ENCODE assay signal across 1 cellular context in genomic region chr1:154627247-154628121, GRCh38.
TF ChIP-seq lines count a peak whose summit lies in the region.

No MANE protein-coding gene starts in this region.

TF ChIP-seq in HEK293, 187 proteins besides CTCF, POLR2A, EP300 and RAD21 (continued from another document and continues in another):
- no peak for TF ChIP-seq ZNF280C (tag by site-specific recombination; IDR thresholded peaks at IDR 0.05)
- no peak for TF ChIP-seq ZNF354C (tag by site-specific recombination; IDR thresholded peaks at IDR 0.05; ENCODE audit: borderline replicate concordance, low read depth)
- peak; percentile 36; the same call in 1 of the 2 replicates for TF ChIP-seq ZBTB11 (tag by site-specific recombination; conservative IDR thresholded peaks at IDR 0.05; ENCODE audit: low read depth)
- no peak for TF ChIP-seq FEZF1 (tag by site-specific recombination; IDR thresholded peaks at IDR 0.05)
- no peak for TF ChIP-seq ZNF792 (tag by site-specific recombination; IDR thresholded peaks at IDR 0.05)
- no peak for TF ChIP-seq ZNF37A (tag by site-specific recombination; IDR thresholded peaks at IDR 0.05)
- no peak for TF ChIP-seq ZNF654 (tag by site-specific recombination; IDR thresholded peaks at IDR 0.05; ENCODE audit: low read depth)
- TF ChIP-seq RBAK (tag by site-specific recombination; IDR thresholded peaks at IDR 0.05) = no peak
- TF ChIP-seq KLF8 (tag by site-specific recombination; IDR thresholded peaks at IDR 0.05) = peak; percentile 84
- no peak for TF ChIP-seq ELK4 (IDR thresholded peaks at IDR 0.05; ENCODE audit: borderline replicate concordance, low read depth, low read length)
- TF ChIP-seq ZNF433 (tag by site-specific recombination; IDR thresholded peaks at IDR 0.05; ENCODE audit: low read depth) = no peak
- no peak for TF ChIP-seq ZNF132 (tag by site-specific recombination; IDR thresholded peaks at IDR 0.05; ENCODE audit: borderline replicate concordance)
- peak; percentile 79 for TF ChIP-seq PRDM6 (tag by site-specific recombination; IDR thresholded peaks at IDR 0.05)
- TF ChIP-seq ZFP41 (tag by site-specific recombination; IDR thresholded peaks at IDR 0.05; ENCODE audit: borderline replicate concordance) = no peak
- TF ChIP-seq ZNF530 (tag by site-specific recombination; IDR thresholded peaks at IDR 0.05; ENCODE audit: low read depth) = no peak
- no peak for TF ChIP-seq ZNF830 (tag by site-specific recombination; IDR thresholded peaks at IDR 0.05; ENCODE audit: low read depth)
- peak; percentile 80 for TF ChIP-seq ZNF600 (tag by site-specific recombination; IDR thresholded peaks at IDR 0.05)
- TF ChIP-seq GLI4 (tag by site-specific recombination; IDR thresholded peaks at IDR 0.05) = no peak
- TF ChIP-seq ZNF416 (tag by site-specific recombination; IDR thresholded peaks at IDR 0.05) = no peak
- no peak for TF ChIP-seq ZNF114 (tag by site-specific recombination; IDR thresholded peaks at IDR 0.05)
- no peak for TF ChIP-seq ZNF561 (tag by site-specific recombination; IDR thresholded peaks at IDR 0.05; ENCODE audit: borderline replicate concordance)
- no peak for TF ChIP-seq ZNF768 (tag by site-specific recombination; IDR thresholded peaks at IDR 0.05)
- no peak for TF ChIP-seq ZNF292 (tag by site-specific recombination; IDR thresholded peaks at IDR 0.05; ENCODE audit: borderline replicate concordance, low read depth)
- TF ChIP-seq ZFP3 (tag by site-specific recombination; IDR thresholded peaks at IDR 0.05; ENCODE audit: low read depth) = no peak
- TF ChIP-seq ZNF23 (tag by site-specific recombination; IDR thresholded peaks at IDR 0.05; ENCODE audit: borderline replicate concordance) = no peak
- TF ChIP-seq ZBTB26 (tag by site-specific recombination; optimal IDR thresholded peaks at IDR 0.05) = peak; percentile 97
- TF ChIP-seq TRIM28 (IDR thresholded peaks at IDR 0.05; ENCODE audit: borderline replicate concordance, low read length) = no peak
- peak; percentile 75 for TF ChIP-seq ZBTB8A (tag by site-specific recombination; IDR thresholded peaks at IDR 0.05)
- no peak for TF ChIP-seq YY1 (tag by site-specific recombination; IDR thresholded peaks at IDR 0.05)
- TF ChIP-seq ZNF366 (tag by site-specific recombination; conservative IDR thresholded peaks at IDR 0.05) = peak; percentile 27; the same call in 1 of the 2 replicates
- no peak for TF ChIP-seq MEIS1 (CRISPR knock-in tag; IDR thresholded peaks at IDR 0.05; ENCODE audit: borderline replicate concordance)
- TF ChIP-seq SP2 (tag by site-specific recombination; IDR thresholded peaks at IDR 0.05) = peak; percentile 47
- no peak for TF ChIP-seq ZNF549 (tag by site-specific recombination; IDR thresholded peaks at IDR 0.05)
- no peak for TF ChIP-seq ZNF426 (tag by site-specific recombination; IDR thresholded peaks at IDR 0.05)
- peak; percentile 83; the same call in 1 of the 2 replicates for TF ChIP-seq ZXDB (tag by site-specific recombination; IDR thresholded peaks at IDR 0.05)
- no peak for TF ChIP-seq ZNF274 (IDR thresholded peaks at IDR 0.05; ENCODE audit: low read length)
- TF ChIP-seq ZNF274 (tag by site-specific recombination; IDR thresholded peaks at IDR 0.05; ENCODE audit: borderline replicate concordance) = no peak
- no peak for TF ChIP-seq ZNF571 (tag by site-specific recombination; IDR thresholded peaks at IDR 0.05)
- TF ChIP-seq ZBTB10 (tag by site-specific recombination; IDR thresholded peaks at IDR 0.05) = 0 out of 2 replicates have a peak, but pooled peaks have one; percentile 19
- TF ChIP-seq PATZ1 (tag by site-specific recombination; IDR thresholded peaks at IDR 0.05) = peak; percentile 89
- TF ChIP-seq ZNF514 (tag by site-specific recombination; IDR thresholded peaks at IDR 0.05) = no peak
- TF ChIP-seq ZNF2 (tag by site-specific recombination; IDR thresholded peaks at IDR 0.05) = peak; percentile 43; the same call in 1 of the 2 replicates
- TF ChIP-seq ZNF621 (tag by site-specific recombination; IDR thresholded peaks at IDR 0.05) = no peak
- peak; percentile 57 for TF ChIP-seq SP3 (tag by site-specific recombination; IDR thresholded peaks at IDR 0.05)
- no peak for TF ChIP-seq ZNF121 (tag by site-specific recombination; IDR thresholded peaks at IDR 0.05)
- TF ChIP-seq BCL11A (tag by site-specific recombination; IDR thresholded peaks at IDR 0.05; ENCODE audit: low read depth) = peak; percentile 7; the same call in 1 of the 2 replicates
- no peak for TF ChIP-seq ZNF266 (tag by site-specific recombination; IDR thresholded peaks at IDR 0.05; ENCODE audit: low read depth)
- TF ChIP-seq ZSCAN30 (tag by site-specific recombination; IDR thresholded peaks at IDR 0.05) = 0 out of 2 replicates have a peak, but pooled peaks have one; percentile 58
- TF ChIP-seq ZNF112 (tag by site-specific recombination; IDR thresholded peaks at IDR 0.05) = no peak
- no peak for TF ChIP-seq YY2 (tag by site-specific recombination; IDR thresholded peaks at IDR 0.05)
- peak; percentile 54; the same call in 1 of the 2 replicates for TF ChIP-seq ZNF76 (tag by site-specific recombination; IDR thresholded peaks at IDR 0.05; ENCODE audit: borderline replicate concordance, low read depth)
- TF ChIP-seq ZNF473 (tag by site-specific recombination; IDR thresholded peaks at IDR 0.05) = no peak
- no peak; the same call in 1 of the 2 replicates for TF ChIP-seq ZNF843 (tag by site-specific recombination; IDR thresholded peaks at IDR 0.05)
- no peak for TF ChIP-seq AEBP2 (tag by site-specific recombination; IDR thresholded peaks at IDR 0.05; ENCODE audit: borderline replicate concordance)
- no peak for TF ChIP-seq IKZF3 (tag by site-specific recombination; IDR thresholded peaks at IDR 0.05)
- no peak for TF ChIP-seq ZNF423 (tag by site-specific recombination; IDR thresholded peaks at IDR 0.05)
- 0 out of 2 replicates have a peak, but pooled peaks have one; percentile 86 for TF ChIP-seq HOXC10 (CRISPR knock-in tag; IDR thresholded peaks at IDR 0.05)
